8 cellular contexts compared by ENCODE assay signal in genomic region chr10:38010150-38010903, GRCh38. TPM values are rescaled to one million over a fixed set of nuclear protein-coding genes. Genes with fewer than 3 reads are reported as not detected.
DNase-seq lines count a peak whose midpoint lies in the region; TF ChIP-seq lines count a peak whose summit lies in the region.

Gene ZNF33A (plus strand): TSS chr10:38010675. CDS start chr10:38012342, 1,667 bp downstream.

- peaks cover 9% of the 10 kb centered on the region for H3K36me3 ChIP-seq in effector memory CD4-positive, alpha-beta T cell (ENCODE audit: control insufficient read depth, insufficient read depth, low read length)

- CTCF ChIA-PET in activated CD8-positive, alpha-beta memory T cell treated with anti-CD3 and anti-CD28 coated beads for 36 hours (lab: Charles Lee): interaction anchor here (0.6 kb wide), 1 partner anchor 34 kb away, joined by 4 read pairs; the partner anchor contains the start of gene ZNF25

- peaks cover 3% of the 10 kb centered on the region for H3K4me1 ChIP-seq in effector memory CD4-positive, alpha-beta T cell (ENCODE audit: control insufficient read depth, insufficient read depth, low read length, poor library complexity, severe bottlenecking)

- no peaks in the 10 kb centered on the region for H3K9me3 ChIP-seq in effector memory CD4-positive, alpha-beta T cell (ENCODE audit: control insufficient read depth, low read length)

- no peak for TF ChIP-seq CTCF in GM20000 (IDR thresholded peaks at IDR 0.05; ENCODE audit: extremely low read depth, missing control alignments)

- peak within 1 kb of the TSS; percentile 97 for H3K27ac ChIP-seq in effector memory CD4-positive, alpha-beta T cell (ENCODE audit: insufficient read depth, low read length, poor library complexity, severe bottlenecking)

- H3K27me3 ChIP-seq in effector memory CD4-positive, alpha-beta T cell (replicated peaks; ENCODE audit: control insufficient read depth, insufficient read depth, low read length, poor library complexity, severe bottlenecking): no peaks in the 10 kb centered on the region

- DNase-seq in COLO668 (lab: John Stamatoyannopoulos, UW; ENCODE audit: unreplicated experiment): peak; percentile 90
- peak; percentile 86 for DNase-seq in GM20000 (ENCODE audit: low spot score)
- DNase-seq in HS-5 (ENCODE audit: low read depth): peak; percentile 40
- DNase-seq in NK-92 (lab: John Stamatoyannopoulos, UW; ENCODE audit: unreplicated experiment): peak; percentile 71
- peak; percentile 87 to 92 (median 88) for DNase-seq in effector memory CD4-positive, alpha-beta T cell
- peak; percentile 93 for DNase-seq in medulla oblongata (ENCODE audit: extremely low spot score)
- peak; percentile 77 to 87 (median 78) for DNase-seq in stimulated activated CD4-positive, alpha-beta T cell treated with anti-CD3 and anti-CD28 coated beads, TNF-alpha, amount 100 ng/mL, for 48 hours (ENCODE audit: low read depth in 3 of 3)

- peak within 1 kb of the TSS; percentile 61 for H3K4me3 ChIP-seq in effector memory CD4-positive, alpha-beta T cell (ENCODE audit: insufficient read depth, low read depth, low read length, poor library complexity, severe bottlenecking)

- POLR2A ChIA-PET in activated CD8-positive, alpha-beta memory T cell treated with anti-CD3 and anti-CD28 coated beads for 36 hours (lab: Charles Lee): interaction anchor here (0.5 to 1.8 kb wide), 5 partner anchors 33 to 393 kb away, joined by 3 to 7 read pairs (median 4); partner anchors contain the start of gene ZNF25

RNA-seq across cellular contexts. Expression of gene ZNF33A, which starts in this region (rescaled TPM):
- 10 to 100 TPM; 17.6 to 20.5 TPM for total RNA-seq in activated CD8-positive, alpha-beta memory T cell treated with anti-CD3 and anti-CD28 coated beads for 36 hours

Comparison
In these comparisons a context has a peak if more than half of its experiments do, and no peak if none do; other contexts are left out.
1. Peak in every context shown above with its lines: DNase-seq, H3K4me3 ChIP-seq and H3K27ac ChIP-seq.
2. DNase-seq: peak in every context shown above with its lines; median percentile 93 in medulla oblongata; 90 in COLO668; 88 in effector memory CD4-positive, alpha-beta T cell; 86 in GM20000; 78 in stimulated activated CD4-positive, alpha-beta T cell treated with anti-CD3 and anti-CD28 coated beads, TNF-alpha, amount 100 ng/mL, for 48 hours; 71 in NK-92; 40 in HS-5.